Comparison of ENCODE assay signal across 8 cellular contexts in genomic region chr7:102748605-102749322, GRCh38. TPM values are rescaled to one million over a fixed set of nuclear protein-coding genes. Genes with fewer than 3 reads are reported as not detected.
A peak's percentile ranks its signal among the peaks of the same experiment; 100 is the strongest.
DNase-seq lines count a peak whose midpoint lies in the region; ATAC-seq and TF ChIP-seq lines count a peak whose summit lies in the region.
"Not testable (repeated sequence)": the region's sequence is repeated elsewhere in the genome, so short reads cannot be mapped to it uniquely, and the experiment has no call there.

TSS of gene FAM185A (plus strand) at chr7:102748999. CDS start at chr7:102749208, 209 bp downstream.

- not testable (repeated sequence) for H3K27me3 ChIP-seq in spleen (replicated peaks in 1 of 7)

- DNase-seq in AG10803 (ENCODE audit: low read depth) (peak; percentile 99), NCI-H345 treated with DMSO at 0.1 percent for 48 hours (lab: John Stamatoyannopoulos, UW; ENCODE audit: unreplicated experiment) (peak; percentile 97), cerebellar nuclear complex (lab: John Stamatoyannopoulos, UW) (peak; percentile 99 to 100), iris pigment epithelial cell (ENCODE audit: low read depth) (peak; percentile 100), spleen (peak; percentile 97)
- peak; percentile 93 for DNase-seq in activated CD4-positive, CD25-positive, alpha-beta regulatory T cell treated with anti-CD3 and anti-CD28 coated beads, Interleukin-2, amount 50 U/mL, for 16 hours (ENCODE audit: low read depth, low spot score)

- intact Hi-C loops in spleen (cut with DNase I; ENCODE audit: low total_unique reads) = not testable (repeated sequence)

- H3K4me1 ChIP-seq in spleen = peaks cover 7 to 23% (median 18%) of the 10 kb centered on the region in 6 donors

- H3K4me3 ChIP-seq in AG10803 (ENCODE audit: low read length) = peak within 1 kb of the TSS; percentile 70
- H3K4me3 ChIP-seq in spleen = peak within 1 kb of the TSS; percentile 54 to 81 (median 64)

- H3K36me3 ChIP-seq in spleen = not testable (repeated sequence)

- peak within 1 kb of the TSS in 7 of 8 donors; percentile 41 to 83 (median 74) for H3K27ac ChIP-seq in spleen

- not testable (repeated sequence) for H3K9me3 ChIP-seq in spleen

- ATAC-seq in GM19035 (IDR thresholded peaks at IDR 0.05; ENCODE audit: unreplicated experiment) (peak; percentile 98), HG03342 (IDR thresholded peaks at IDR 0.05; ENCODE audit: unreplicated experiment) (peak; percentile 96)

- WGBS in spleen, 5 donors = 0% methylated on average over 22 to 35 of the region's 35 CpGs

- TF ChIP-seq CTCF in AG10803 (conservative IDR thresholded peaks at IDR 0.05; ENCODE audit: low read length); spleen (IDR thresholded peaks at IDR 0.05 in 8 of 11, conservative IDR thresholded peaks at IDR 0.05 in 3 of 11): not testable (repeated sequence)

- TF ChIP-seq POLR2A in spleen (IDR thresholded peaks at IDR 0.05) = not testable (repeated sequence)

RNA-seq across cellular contexts. Expression of gene FAM185A, which starts in this region (rescaled TPM):
- 10 to 100 TPM in 5 of 7 donors, 1 to 10 TPM in 2; 6.6 to 22.4 (median 12.4) TPM for total RNA-seq in spleen
- 1 to 10 TPM; 3.1 to 4.2 (median 3.2) TPM for polyA plus RNA-seq in spleen

Comparison
In these comparisons a context has a peak if more than half of its experiments do, and no peak if none do; other contexts are left out.
1. Peak in every context shown above with its lines: DNase-seq, ATAC-seq, H3K4me3 ChIP-seq and H3K27ac ChIP-seq.